ENCODE assay signal across 16 cellular contexts in genomic region chr1:160707171-160708109, GRCh38. TPM values are rescaled to one million over a fixed set of nuclear protein-coding genes. Genes with fewer than 3 reads are reported as not detected.
DNase-seq lines count a peak whose midpoint lies in the region; ATAC-seq and TF ChIP-seq lines count a peak whose summit lies in the region.
"Had no signal": no experiment of that assay in that cellular context is flagged by ENCODE, and none has a peak within 500 bp of the region (broad histone marks: within the 10 kb centered on the region; RNA-seq: fewer than 3 reads in every experiment).

No MANE protein-coding gene starts in this region.

- peaks cover 39% of the 10 kb centered on the region for H4K20me1 ChIP-seq in MM.1S (ENCODE audit: insufficient read depth, low read length)

- no peak for ATAC-seq in HG02973 (IDR thresholded peaks at IDR 0.05; ENCODE audit: unreplicated experiment)
- ATAC-seq: gastrocnemius medialis had no signal

- intact Hi-C loops in colonic mucosa (cut with DNase I) (no loop called here), transverse colon (cut with DNase I; ENCODE audit: low total_unique reads) (no loop called here)

- H3K9ac ChIP-seq in MM.1S (ENCODE audit: low read length) (peak overlapping the region; percentile 78; the same call in 1 of the 2 replicates), colonic mucosa (ENCODE audit: low read depth in 2 of 2, low read length in 2 of 2) (peak overlapping the region in 1 of 2 donors; percentile 22)

- peak overlapping the region; percentile 84 for H3K4me2 ChIP-seq in MM.1S (ENCODE audit: low read depth, low read length)

- CTCF ChIA-PET in activated naive CD4-positive, alpha-beta T cell treated with anti-CD3 and anti-CD28 coated beads, Interleukin-2, amount 10 ng/mL, durations not matched to agents 7 days and 5 days (lab: Charles Lee), result interaction anchor here (0.7 to 4.7 kb wide), 11 partner anchors 9 to 290 kb away, joined by 3 to 48 read pairs (median 4); partner anchors contain the start of gene ITLN2

- H2AFZ ChIP-seq in MM.1S (ENCODE audit: low read length), result no peak overlapping the region

- peaks cover 9% of the 10 kb centered on the region for H3K4me1 Mint-ChIP-seq in activated naive CD4-positive, alpha-beta T cell treated with anti-CD3 and anti-CD28 coated beads, Interleukin-2, amount 10 ng/mL, durations not matched to agents 7 days and 5 days

- H3K36me3 ChIP-seq in MM.1S (replicated peaks; ENCODE audit: insufficient read depth, low read length), result peaks cover 16% of the 10 kb centered on the region; the same call in 1 of the 2 replicates
- no peaks in the 10 kb centered on the region for H3K36me3 ChIP-seq in colonic mucosa
- H3K36me3 ChIP-seq in transverse colon, result no peaks in the 10 kb centered on the region
- H3K36me3 ChIP-seq: adrenal gland, gastrocnemius medialis had no signal

- H3K9me3 ChIP-seq in MM.1S (replicated peaks; ENCODE audit: insufficient read depth, low read length) (no peaks in the 10 kb centered on the region), colonic mucosa (no peaks in the 10 kb centered on the region), transverse colon (no peaks in the 10 kb centered on the region)
- H3K9me3 ChIP-seq: adrenal gland, gastrocnemius medialis had no signal

- 65 to 66% methylated on average over 8 to 9 of the region's 9 CpGs for WGBS in transverse colon (ENCODE audit: low coverage in 1 of 2), 2 donors

- H3F3A ChIP-seq in MM.1S (ENCODE audit: insufficient read depth, low read length), result peaks cover 60% of the 10 kb centered on the region

- in situ Hi-C loops in transverse colon (cut with MboI; ENCODE audit: low pct_ligation_motif_present in 1 of 4, low pct_unique_long_range_greater_than_20kb in 1 of 4, low sequenced_read_pairs in 3 of 4), result no loop called here

- H3K27me3 ChIP-seq in MM.1S (replicated peaks; ENCODE audit: insufficient read depth, low read length), result no peaks in the 10 kb centered on the region
- no peaks in the 10 kb centered on the region for H3K27me3 ChIP-seq in colonic mucosa
- no peaks in the 10 kb centered on the region for H3K27me3 ChIP-seq in transverse colon
- H3K27me3 ChIP-seq: adrenal gland, gastrocnemius medialis had no signal

- peak; percentile 40 for DNase-seq in activated naive CD4-positive, alpha-beta T cell treated with anti-CD3 and anti-CD28 coated beads, Interleukin-2, amount 10 ng/mL, durations not matched to agents 7 days and 5 days
- DNase-seq in activated naive CD4-positive, alpha-beta T cell treated with anti-CD3 and anti-CD28 coated beads, Interleukin-2, amount 50 U/mL, for 16 hours, result no peak
- peak; percentile 77 for DNase-seq in MM.1S
- no peak for DNase-seq in colonic mucosa
- DNase-seq in transverse colon, result no peak
- DNase-seq in activated gamma-delta T cell treated with Interleukin-2 at 50 U/mL for 16 hours, result no peak
- DNase-seq in cerebellar cortex (ENCODE audit: low spot score), result no peak
- DNase-seq: adrenal gland; dermis blood vessel endothelial cell; gastrocnemius medialis; NCI-H526; stimulated activated CD4-positive, alpha-beta T cell treated with anti-CD3 and anti-CD28 coated beads, Interleukin-2, amount 100 ng/mL, for 48 hours had no signal

- H3K4me1 ChIP-seq in MM.1S (ENCODE audit: low read length) (peaks cover 50% of the 10 kb centered on the region), colonic mucosa (no peaks in the 10 kb centered on the region), transverse colon (peaks cover 0 to 3% (median 0%) of the 10 kb centered on the region in 4 donors)
- H3K4me1 ChIP-seq: adrenal gland, gastrocnemius medialis had no signal

- H3K27ac ChIP-seq in MM.1S (ENCODE audit: low read length) (peak overlapping the region; percentile 95), colonic mucosa (peak overlapping the region; percentile 32), transverse colon (peak overlapping the region; percentile 59 to 77 (median 62))
- H3K27ac ChIP-seq: gastrocnemius medialis had no signal

- TF ChIP-seq CTCF in MM.1S (IDR thresholded peaks at IDR 0.05; ENCODE audit: low read length), result no peak
- no peak for TF ChIP-seq CTCF in colonic mucosa (IDR thresholded peaks at IDR 0.05)
- no peak for TF ChIP-seq CTCF in transverse colon (IDR thresholded peaks at IDR 0.05)

- H3K36me3 Mint-ChIP-seq in activated naive CD4-positive, alpha-beta T cell treated with anti-CD3 and anti-CD28 coated beads, Interleukin-2, amount 10 ng/mL, durations not matched to agents 7 days and 5 days, result peaks cover 48% of the 10 kb centered on the region

- no peak for TF ChIP-seq POLR2A in transverse colon (IDR thresholded peaks at IDR 0.05)

- no peaks in the 10 kb centered on the region for H3K9me2 ChIP-seq in MM.1S (replicated peaks; ENCODE audit: insufficient read depth, low read length)

- no peaks in the 10 kb centered on the region for H3K27me3 Mint-ChIP-seq in activated naive CD4-positive, alpha-beta T cell treated with anti-CD3 and anti-CD28 coated beads, Interleukin-2, amount 10 ng/mL, durations not matched to agents 7 days and 5 days

- H3K4me3 Mint-ChIP-seq in activated naive CD4-positive, alpha-beta T cell treated with anti-CD3 and anti-CD28 coated beads, Interleukin-2, amount 10 ng/mL, durations not matched to agents 7 days and 5 days, result no peak overlapping the region

- H3K9me3 Mint-ChIP-seq in activated naive CD4-positive, alpha-beta T cell treated with anti-CD3 and anti-CD28 coated beads, Interleukin-2, amount 10 ng/mL, durations not matched to agents 7 days and 5 days, result no peaks in the 10 kb centered on the region

- TF ChIP-seq EP300 in transverse colon (IDR thresholded peaks at IDR 0.05; ENCODE audit: low read depth), result no peak

- peaks cover 93% of the 10 kb centered on the region for H3K79me2 ChIP-seq in MM.1S (ENCODE audit: low read length)

- H3K27ac Mint-ChIP-seq in activated naive CD4-positive, alpha-beta T cell treated with anti-CD3 and anti-CD28 coated beads, Interleukin-2, amount 10 ng/mL, durations not matched to agents 7 days and 5 days, result no peak overlapping the region

- H3K4me3 ChIP-seq in MM.1S (ENCODE audit: low read length), result peak overlapping the region; percentile 83
- H3K4me3 ChIP-seq in colonic mucosa, result no peak overlapping the region
- no peak overlapping the region for H3K4me3 ChIP-seq in transverse colon
- H3K4me3 ChIP-seq: adrenal gland, gastrocnemius medialis had no signal

RNA-seq across cellular contexts. Expression of gene CD48, which starts 4.2 kb away (rescaled TPM):
- total RNA-seq in colonic mucosa (1 to 10 TPM; 4.9 to 9.2 TPM), transverse colon (10 to 100 TPM in 2 of 4 donors, 1 to 10 TPM in 1, not detected in 1; 7.5 to 31.3 (median 17.6) TPM)
- total RNA-seq: dermis blood vessel endothelial cell, G401, MCF 10A had no signal

RNA-seq across cellular contexts. Expression of gene SLAMF7, which starts 31.6 kb away (rescaled TPM):
- total RNA-seq in colonic mucosa (1 to 10 TPM; 4.9 to 7.0 TPM), transverse colon (10 to 100 TPM in 1 of 4 donors, 1 to 10 TPM in 1, under 1 TPM in 1, not detected in 1; 0.20 to 15.4 (median 2.7) TPM)
- total RNA-seq: dermis blood vessel endothelial cell, G401, osteoblast had no signal

Comparison
In these comparisons a context has a peak if more than half of its experiments do, and no peak if none do; other contexts are left out.
1. DNase-seq: peak in activated naive CD4-positive, alpha-beta T cell treated with anti-CD3 and anti-CD28 coated beads, Interleukin-2, amount 10 ng/mL, durations not matched to agents 7 days and 5 days (single experiment) and MM.1S (single experiment); none in activated naive CD4-positive, alpha-beta T cell treated with anti-CD3 and anti-CD28 coated beads, Interleukin-2, amount 50 U/mL, for 16 hours (single experiment), colonic mucosa (single experiment), transverse colon (single experiment), activated gamma-delta T cell treated with Interleukin-2 at 50 U/mL for 16 hours (single experiment) and cerebellar cortex (single experiment).
2. H3K27ac ChIP-seq: peak in every context shown above with its lines; median percentile 95 in MM.1S; 62 in transverse colon; 32 in colonic mucosa.